ENCODE assay signal across 1 cellular context in the genomic region with DNA sequence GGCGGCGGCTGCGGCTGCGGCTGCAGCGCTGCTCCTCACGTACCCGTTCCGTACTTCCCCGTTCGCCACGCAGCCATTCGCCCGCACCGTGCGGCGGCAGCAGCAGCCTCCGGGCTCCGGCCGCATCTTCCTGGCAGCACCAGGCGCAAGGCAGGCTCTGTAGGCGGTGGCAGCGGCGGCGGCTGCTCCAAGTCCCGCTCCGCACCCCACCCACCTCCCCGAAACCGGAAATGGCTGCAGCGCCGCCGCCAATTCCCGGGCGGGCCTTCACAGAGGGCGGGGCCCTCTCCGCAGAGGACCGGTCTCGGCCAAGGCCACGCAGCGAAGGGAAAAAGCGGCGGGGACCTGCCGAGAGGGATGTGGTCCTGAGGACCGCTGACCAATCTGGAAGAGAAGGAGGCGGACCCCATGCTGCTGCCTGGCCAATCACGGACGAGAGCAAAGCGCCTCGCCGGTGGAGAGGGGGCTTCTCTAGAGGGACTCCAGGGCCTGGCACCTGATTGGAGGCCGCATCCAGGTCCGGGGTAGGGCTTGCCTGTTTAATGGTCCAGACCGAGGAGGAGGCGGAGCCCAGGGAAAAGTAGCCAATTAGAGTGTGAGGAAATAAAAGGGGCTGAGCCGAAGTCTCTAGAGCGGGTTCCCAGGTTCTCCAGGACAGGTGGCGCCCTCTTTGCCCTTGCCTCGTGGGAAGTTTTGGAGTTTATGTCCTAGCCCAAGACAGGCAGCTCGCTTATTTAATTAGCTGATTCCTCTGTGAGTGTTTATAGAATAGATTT.
TF ChIP-seq lines count a peak whose summit lies in the region.

A gene with protein sequence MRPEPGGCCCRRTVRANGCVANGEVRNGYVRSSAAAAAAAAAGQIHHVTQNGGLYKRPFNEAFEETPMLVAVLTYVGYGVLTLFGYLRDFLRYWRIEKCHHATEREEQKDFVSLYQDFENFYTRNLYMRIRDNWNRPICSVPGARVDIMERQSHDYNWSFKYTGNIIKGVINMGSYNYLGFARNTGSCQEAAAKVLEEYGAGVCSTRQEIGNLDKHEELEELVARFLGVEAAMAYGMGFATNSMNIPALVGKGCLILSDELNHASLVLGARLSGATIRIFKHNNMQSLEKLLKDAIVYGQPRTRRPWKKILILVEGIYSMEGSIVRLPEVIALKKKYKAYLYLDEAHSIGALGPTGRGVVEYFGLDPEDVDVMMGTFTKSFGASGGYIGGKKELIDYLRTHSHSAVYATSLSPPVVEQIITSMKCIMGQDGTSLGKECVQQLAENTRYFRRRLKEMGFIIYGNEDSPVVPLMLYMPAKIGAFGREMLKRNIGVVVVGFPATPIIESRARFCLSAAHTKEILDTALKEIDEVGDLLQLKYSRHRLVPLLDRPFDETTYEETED (minus strand): TSS at position 184 of the 776 bp plus-strand sequence. CDS start 58 bp downstream, at position 126.

TF ChIP-seq in HEK293, 187 proteins besides CTCF, POLR2A, EP300 and RAD21 (continued from another document):
- TF ChIP-seq, protein P1, sequence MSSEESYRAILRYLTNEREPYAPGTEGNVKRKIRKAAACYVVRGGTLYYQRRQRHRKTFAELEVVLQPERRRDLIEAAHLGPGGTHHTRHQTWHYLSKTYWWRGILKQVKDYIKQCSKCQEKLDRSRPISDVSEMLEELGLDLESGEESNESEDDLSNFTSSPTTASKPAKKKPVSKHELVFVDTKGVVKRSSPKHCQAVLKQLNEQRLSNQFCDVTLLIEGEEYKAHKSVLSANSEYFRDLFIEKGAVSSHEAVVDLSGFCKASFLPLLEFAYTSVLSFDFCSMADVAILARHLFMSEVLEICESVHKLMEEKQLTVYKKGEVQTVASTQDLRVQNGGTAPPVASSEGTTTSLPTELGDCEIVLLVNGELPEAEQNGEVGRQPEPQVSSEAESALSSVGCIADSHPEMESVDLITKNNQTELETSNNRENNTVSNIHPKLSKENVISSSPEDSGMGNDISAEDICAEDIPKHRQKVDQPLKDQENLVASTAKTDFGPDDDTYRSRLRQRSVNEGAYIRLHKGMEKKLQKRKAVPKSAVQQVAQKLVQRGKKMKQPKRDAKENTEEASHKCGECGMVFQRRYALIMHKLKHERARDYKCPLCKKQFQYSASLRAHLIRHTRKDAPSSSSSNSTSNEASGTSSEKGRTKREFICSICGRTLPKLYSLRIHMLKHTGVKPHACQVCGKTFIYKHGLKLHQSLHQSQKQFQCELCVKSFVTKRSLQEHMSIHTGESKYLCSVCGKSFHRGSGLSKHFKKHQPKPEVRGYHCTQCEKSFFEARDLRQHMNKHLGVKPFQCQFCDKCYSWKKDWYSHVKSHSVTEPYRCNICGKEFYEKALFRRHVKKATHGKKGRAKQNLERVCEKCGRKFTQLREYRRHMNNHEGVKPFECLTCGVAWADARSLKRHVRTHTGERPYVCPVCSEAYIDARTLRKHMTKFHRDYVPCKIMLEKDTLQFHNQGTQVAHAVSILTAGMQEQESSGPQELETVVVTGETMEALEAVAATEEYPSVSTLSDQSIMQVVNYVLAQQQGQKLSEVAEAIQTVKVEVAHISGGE (tag by site-specific recombination; conservative IDR thresholded peaks at IDR 0.05; ENCODE audit: low read depth) = peak; percentile 78
- TF ChIP-seq ZBTB1 (tag by site-specific recombination; IDR thresholded peaks at IDR 0.05) (no peak), KLF9 (tag by site-specific recombination; IDR thresholded peaks at IDR 0.05; ENCODE audit: low read depth) (peak; percentile 87), ZNF626 (tag by site-specific recombination; IDR thresholded peaks at IDR 0.05) (no peak), ZNF19 (tag by site-specific recombination; IDR thresholded peaks at IDR 0.05; ENCODE audit: low read depth) (no peak), ZBTB20 (tag by site-specific recombination; IDR thresholded peaks at IDR 0.05) (peak; percentile 99), ZNF23 (tag by site-specific recombination; IDR thresholded peaks at IDR 0.05; ENCODE audit: borderline replicate concordance) (no peak), ZNF366 (tag by site-specific recombination; conservative IDR thresholded peaks at IDR 0.05) (no peak), ZNF600 (tag by site-specific recombination; IDR thresholded peaks at IDR 0.05) (peak; percentile 75), ZBTB7A (tag by site-specific recombination; IDR thresholded peaks at IDR 0.05; ENCODE audit: low read depth) (no peak), MZF1 (tag by site-specific recombination; IDR thresholded peaks at IDR 0.05; ENCODE audit: borderline replicate concordance) (no peak), ZNF416 (tag by site-specific recombination; IDR thresholded peaks at IDR 0.05) (no peak), ZNF530 (tag by site-specific recombination; IDR thresholded peaks at IDR 0.05; ENCODE audit: low read depth) (no peak), ZNF433 (tag by site-specific recombination; IDR thresholded peaks at IDR 0.05; ENCODE audit: low read depth) (no peak)
- TF ChIP-seq, protein P2, sequence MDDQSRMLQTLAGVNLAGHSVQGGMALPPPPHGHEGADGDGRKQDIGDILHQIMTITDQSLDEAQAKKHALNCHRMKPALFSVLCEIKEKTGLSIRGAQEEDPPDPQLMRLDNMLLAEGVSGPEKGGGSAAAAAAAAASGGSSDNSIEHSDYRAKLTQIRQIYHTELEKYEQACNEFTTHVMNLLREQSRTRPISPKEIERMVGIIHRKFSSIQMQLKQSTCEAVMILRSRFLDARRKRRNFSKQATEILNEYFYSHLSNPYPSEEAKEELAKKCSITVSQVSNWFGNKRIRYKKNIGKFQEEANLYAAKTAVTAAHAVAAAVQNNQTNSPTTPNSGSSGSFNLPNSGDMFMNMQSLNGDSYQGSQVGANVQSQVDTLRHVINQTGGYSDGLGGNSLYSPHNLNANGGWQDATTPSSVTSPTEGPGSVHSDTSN (CRISPR knock-in tag; IDR thresholded peaks at IDR 0.05) = 0 out of 2 replicates have a peak, but pooled peaks have one; percentile 66
- TF ChIP-seq, protein P3, sequence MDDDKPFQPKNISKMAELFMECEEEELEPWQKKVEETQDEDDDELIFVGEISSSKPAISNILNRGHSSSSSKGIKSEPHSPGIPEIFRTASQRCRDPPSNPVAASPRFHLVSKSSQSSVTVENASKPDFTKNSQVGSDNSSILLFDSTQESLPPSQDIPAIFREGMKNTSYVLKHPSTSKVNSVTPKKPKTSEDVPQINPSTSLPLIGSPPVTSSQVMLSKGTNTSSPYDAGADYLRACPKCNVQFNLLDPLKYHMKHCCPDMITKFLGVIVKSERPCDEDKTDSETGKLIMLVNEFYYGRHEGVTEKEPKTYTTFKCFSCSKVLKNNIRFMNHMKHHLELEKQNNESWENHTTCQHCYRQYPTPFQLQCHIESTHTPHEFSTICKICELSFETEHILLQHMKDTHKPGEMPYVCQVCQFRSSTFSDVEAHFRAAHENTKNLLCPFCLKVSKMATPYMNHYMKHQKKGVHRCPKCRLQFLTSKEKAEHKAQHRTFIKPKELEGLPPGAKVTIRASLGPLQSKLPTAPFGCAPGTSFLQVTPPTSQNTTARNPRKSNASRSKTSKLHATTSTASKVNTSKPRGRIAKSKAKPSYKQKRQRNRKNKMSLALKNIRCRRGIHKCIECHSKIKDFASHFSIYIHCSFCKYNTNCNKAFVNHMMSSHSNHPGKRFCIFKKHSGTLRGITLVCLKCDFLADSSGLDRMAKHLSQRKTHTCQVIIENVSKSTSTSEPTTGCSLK (tag by site-specific recombination; IDR thresholded peaks at IDR 0.05) = no peak
- TF ChIP-seq, protein P4, sequence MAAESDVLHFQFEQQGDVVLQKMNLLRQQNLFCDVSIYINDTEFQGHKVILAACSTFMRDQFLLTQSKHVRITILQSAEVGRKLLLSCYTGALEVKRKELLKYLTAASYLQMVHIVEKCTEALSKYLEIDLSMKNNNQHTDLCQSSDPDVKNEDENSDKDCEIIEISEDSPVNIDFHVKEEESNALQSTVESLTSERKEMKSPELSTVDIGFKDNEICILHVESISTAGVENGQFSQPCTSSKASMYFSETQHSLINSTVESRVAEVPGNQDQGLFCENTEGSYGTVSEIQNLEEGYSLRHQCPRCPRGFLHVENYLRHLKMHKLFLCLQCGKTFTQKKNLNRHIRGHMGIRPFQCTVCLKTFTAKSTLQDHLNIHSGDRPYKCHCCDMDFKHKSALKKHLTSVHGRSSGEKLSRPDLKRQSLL (tag by site-specific recombination; IDR thresholded peaks at IDR 0.05) = peak; percentile 91
- TF ChIP-seq, protein P5, sequence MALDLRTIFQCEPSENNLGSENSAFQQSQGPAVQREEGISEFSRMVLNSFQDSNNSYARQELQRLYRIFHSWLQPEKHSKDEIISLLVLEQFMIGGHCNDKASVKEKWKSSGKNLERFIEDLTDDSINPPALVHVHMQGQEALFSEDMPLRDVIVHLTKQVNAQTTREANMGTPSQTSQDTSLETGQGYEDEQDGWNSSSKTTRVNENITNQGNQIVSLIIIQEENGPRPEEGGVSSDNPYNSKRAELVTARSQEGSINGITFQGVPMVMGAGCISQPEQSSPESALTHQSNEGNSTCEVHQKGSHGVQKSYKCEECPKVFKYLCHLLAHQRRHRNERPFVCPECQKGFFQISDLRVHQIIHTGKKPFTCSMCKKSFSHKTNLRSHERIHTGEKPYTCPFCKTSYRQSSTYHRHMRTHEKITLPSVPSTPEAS (tag by site-specific recombination; IDR thresholded peaks at IDR 0.05) = no peak
TF ChIP-seq in HEK293: peak in this region for 34.
